In genomic region chr1:115112496-115113375, GRCh38 we compare ENCODE assay signal across 8 cellular contexts. TPM values are rescaled to one million over a fixed set of nuclear protein-coding genes. Genes with fewer than 3 reads are reported as not detected.
DNase-seq lines count a peak whose midpoint lies in the region; ATAC-seq and TF ChIP-seq lines count a peak whose summit lies in the region.

No MANE protein-coding gene starts in this region.

- DNase-seq in DMS53 treated with DMSO at 0.1 percent for 48 hours (lab: John Stamatoyannopoulos, UW; ENCODE audit: unreplicated experiment) (peak; percentile 29), Karpas-422 (peak; percentile 54), erythroblast (lab: John Stamatoyannopoulos, UW) (peak; percentile 28 to 54), vagina (ENCODE audit: extremely low spot score in 2 of 2) (no peak), RKO (ENCODE audit: low spot score) (no peak)
- peak; percentile 56 for DNase-seq in activated CD8-positive, alpha-beta T cell treated with anti-CD3 and anti-CD28 coated beads for 36 hours

- H3K4me3 Mint-ChIP-seq in activated CD8-positive, alpha-beta T cell treated with anti-CD3 and anti-CD28 coated beads for 36 hours, result no peak overlapping the region

- POLR2A ChIA-PET in activated CD8-positive, alpha-beta T cell treated with anti-CD3 and anti-CD28 coated beads for 36 hours (lab: Charles Lee), result interaction anchor here (1.1 kb wide), 1 partner anchor 14 kb away, joined by 3 read pairs; no protein-coding TSS in a partner anchor

- intact Hi-C loops in activated CD8-positive, alpha-beta T cell treated with anti-CD3 and anti-CD28 coated beads for 36 hours (cut with micrococcal nuclease), result loop anchor here (1.0 kb wide), 1 partner anchor 133 kb away; no protein-coding TSS in a partner anchor
- intact Hi-C loops in vagina (cut with DNase I), result loop anchor here (2.0 kb wide), 1 partner anchor 136 kb away; no protein-coding TSS in a partner anchor

- H3K4me1 ChIP-seq in Karpas-422 (ENCODE audit: low read length), result no peaks in the 10 kb centered on the region
- H3K4me1 ChIP-seq in neutrophil (ENCODE audit: control insufficient read depth in 1 of 2, insufficient read depth in 1 of 2, low read depth in 1 of 2, low read length in 1 of 2), result peaks cover 16 to 27% of the 10 kb centered on the region in 2 experiments
- no peaks in the 10 kb centered on the region for H3K4me1 ChIP-seq in vagina

- no peaks in the 10 kb centered on the region for H3K9me2 ChIP-seq in Karpas-422 (replicated peaks; ENCODE audit: insufficient read depth, low read length)

- TF ChIP-seq POLR2A in erythroblast (IDR thresholded peaks at IDR 0.05; ENCODE audit: low read length), result no peak
- no peak for TF ChIP-seq POLR2A in vagina (IDR thresholded peaks at IDR 0.05)

- H3K4me3 ChIP-seq in Karpas-422 (ENCODE audit: low read length) (no peak overlapping the region), neutrophil (ENCODE audit: low read depth in 1 of 2, low read length in 1 of 2) (no peak overlapping the region), vagina (no peak overlapping the region)

- H3K27ac Mint-ChIP-seq in activated CD8-positive, alpha-beta T cell treated with anti-CD3 and anti-CD28 coated beads for 36 hours, result no peak overlapping the region

- H3K27me3 ChIP-seq in Karpas-422 (ENCODE audit: low read length) (no peaks in the 10 kb centered on the region), neutrophil (no peaks in the 10 kb centered on the region), vagina (no peaks in the 10 kb centered on the region)

- CTCF ChIA-PET in activated CD8-positive, alpha-beta T cell treated with anti-CD3 and anti-CD28 coated beads for 36 hours (lab: Charles Lee), result interaction anchor here (0.9 to 4.8 kb wide), 30 partner anchors 8 to 351 kb away, joined by 3 to 41 read pairs (median 4); no protein-coding TSS in a partner anchor

- no peaks in the 10 kb centered on the region for H4K20me1 ChIP-seq in Karpas-422 (ENCODE audit: insufficient read depth, low read depth, low read length)

- H3K36me3 Mint-ChIP-seq in activated CD8-positive, alpha-beta T cell treated with anti-CD3 and anti-CD28 coated beads for 36 hours (ENCODE audit: low read depth), result no peaks in the 10 kb centered on the region

- H3K27ac ChIP-seq in Karpas-422 (ENCODE audit: low read length) (no peak overlapping the region), neutrophil (no peak overlapping the region), vagina (no peak overlapping the region)

- H3K27me3 Mint-ChIP-seq in activated CD8-positive, alpha-beta T cell treated with anti-CD3 and anti-CD28 coated beads for 36 hours, result no peaks in the 10 kb centered on the region

- peak; percentile 64 for ATAC-seq in activated CD8-positive, alpha-beta T cell treated with anti-CD3 and anti-CD28 coated beads for 36 hours
- ATAC-seq in GM18498 (IDR thresholded peaks at IDR 0.05; ENCODE audit: unreplicated experiment), result no peak

- H3K9me3 ChIP-seq in Karpas-422 (ENCODE audit: low read length), result no peaks in the 10 kb centered on the region
- no peaks in the 10 kb centered on the region for H3K9me3 ChIP-seq in neutrophil
- no peaks in the 10 kb centered on the region for H3K9me3 ChIP-seq in vagina

- no peaks in the 10 kb centered on the region for H3K79me2 ChIP-seq in Karpas-422 (ENCODE audit: low read length)

- no peaks in the 10 kb centered on the region for H3K36me3 ChIP-seq in Karpas-422 (ENCODE audit: insufficient read depth, low read length)
- no peaks in the 10 kb centered on the region for H3K36me3 ChIP-seq in neutrophil
- no peaks in the 10 kb centered on the region for H3K36me3 ChIP-seq in vagina

- no peak overlapping the region for H2AFZ ChIP-seq in Karpas-422 (ENCODE audit: low read length)

- peaks cover 5% of the 10 kb centered on the region for H3K9me3 Mint-ChIP-seq in activated CD8-positive, alpha-beta T cell treated with anti-CD3 and anti-CD28 coated beads for 36 hours

- H3K9ac ChIP-seq in Karpas-422 (ENCODE audit: low read length), result no peak overlapping the region

- peak; percentile 99 for TF ChIP-seq CTCF in activated CD8-positive, alpha-beta T cell treated with anti-CD3 and anti-CD28 coated beads for 36 hours (IDR thresholded peaks at IDR 0.05)
- peak; percentile 96 for TF ChIP-seq CTCF in neutrophil (IDR thresholded peaks at IDR 0.05)
- peak; percentile 68 to 87 (median 84) for TF ChIP-seq CTCF in vagina (IDR thresholded peaks at IDR 0.05)

- H3K4me1 Mint-ChIP-seq in activated CD8-positive, alpha-beta T cell treated with anti-CD3 and anti-CD28 coated beads for 36 hours (ENCODE audit: low read depth), result peaks cover 8% of the 10 kb centered on the region

- H3K4me2 ChIP-seq in Karpas-422 (ENCODE audit: low read depth, low read length, poor library complexity, severe bottlenecking), result no peak overlapping the region

RNA-seq across cellular contexts. Expression of gene TSPAN2, which starts 23.4 kb away (rescaled TPM):
- not detected in 2 replicates for total RNA-seq in Karpas-422 (2014; rRNA removed; shearing (Covaris generic); ENCODE audit: low replicate concordance)
- total RNA-seq in activated CD8-positive, alpha-beta T cell treated with anti-CD3 and anti-CD28 coated beads for 36 hours, result under 1 TPM; 0.74 to 0.90 TPM
- total RNA-seq in vagina, result 10.6 TPM

Comparison
In these comparisons a context has a peak if more than half of its experiments do, and no peak if none do; other contexts are left out.
1. DNase-seq: peak in DMS53 treated with DMSO at 0.1 percent for 48 hours (single experiment), Karpas-422 (single experiment), activated CD8-positive, alpha-beta T cell treated with anti-CD3 and anti-CD28 coated beads for 36 hours (single experiment) and erythroblast (2 of 2); none in vagina (0 of 2) and RKO (single experiment).
2. Peak in every context shown above with its lines, with median percentiles within 50 percentile points of each other: CTCF ChIP-seq.